6 cellular contexts compared by ENCODE assay signal in genomic region chr9:94966046-94966445, GRCh38.
DNase-seq lines count a peak whose midpoint lies in the region; ATAC-seq and TF ChIP-seq lines count a peak whose summit lies in the region.
"Not testable (repeated sequence)": the region's sequence is repeated elsewhere in the genome, so short reads cannot be mapped to it uniquely, and the experiment has no call there.

No MANE protein-coding gene starts in this region.

- peak; percentile 70 to 75 for TF ChIP-seq RAD21 in liver (IDR thresholded peaks at IDR 0.05)

- H3K9ac ChIP-seq in liver (ENCODE audit: low read depth in 1 of 2, low read length in 2 of 2), result not testable (repeated sequence)

- ATAC-seq in left lobe of liver, result not testable (repeated sequence)

- not testable (repeated sequence) for H3K9me3 ChIP-seq in liver (ENCODE audit: control insufficient read depth in 4 of 4, low read length in 3 of 4)

- H3K27ac ChIP-seq in cingulate gyrus (ENCODE audit: low read depth, low read length) (peak overlapping the region; percentile 58), liver (ENCODE audit: low read depth in 1 of 2, low read length in 2 of 2) (peak overlapping the region in 1 of 2 donors; percentile 37), temporal lobe (ENCODE audit: low read depth, low read length) (peak overlapping the region; percentile 87)

- DNase-seq in globus pallidus (ENCODE audit: low spot score) (peak; percentile 70), left lobe of liver (ENCODE audit: low spot score) (peak; percentile 63), pons (ENCODE audit: low spot score) (peak; percentile 44)

- peaks cover 1 to 36% (median 20%) of the 10 kb centered on the region in 4 donors for H3K4me1 ChIP-seq in liver (ENCODE audit: control insufficient read depth in 4 of 4, insufficient read depth in 4 of 4, low read length in 3 of 4)

- not testable (repeated sequence) for TF ChIP-seq CTCF in liver (IDR thresholded peaks at IDR 0.05; ENCODE audit: low read depth, low read length, missing input control)

- H3K27me3 ChIP-seq in liver (ENCODE audit: control insufficient read depth in 4 of 4, insufficient read depth in 4 of 4, low read length in 3 of 4), result not testable (repeated sequence)

- H3K36me3 ChIP-seq in liver (ENCODE audit: control insufficient read depth in 4 of 4, insufficient read depth in 3 of 4, low read depth in 1 of 4, low read length in 3 of 4), result not testable (repeated sequence)

- WGBS in liver, result 40% methylated on average over 3 of the region's 3 CpGs

- H3K4me3 ChIP-seq in liver (ENCODE audit: low read depth in 1 of 3, low read length in 3 of 3), result not testable (repeated sequence)

TF ChIP-seq in liver, 16 proteins besides CTCF, POLR2A, EP300 and RAD21:
- TF ChIP-seq RXRA (IDR thresholded peaks at IDR 0.05), result peak; percentile 78 to 91
- peak; percentile 81 to 93 for TF ChIP-seq HNF4A (conservative IDR thresholded peaks at IDR 0.05)
- peak; percentile 73 for TF ChIP-seq HNF4G (IDR thresholded peaks at IDR 0.05)
- TF ChIP-seq FOXA2 (IDR thresholded peaks at IDR 0.05), result peak; percentile 50
- peak; percentile 33 to 71 for TF ChIP-seq JUND (IDR thresholded peaks at IDR 0.05)
- peak; percentile 77 for TF ChIP-seq SP1 (IDR thresholded peaks at IDR 0.05)
- TF ChIP-seq, protein P1, sequence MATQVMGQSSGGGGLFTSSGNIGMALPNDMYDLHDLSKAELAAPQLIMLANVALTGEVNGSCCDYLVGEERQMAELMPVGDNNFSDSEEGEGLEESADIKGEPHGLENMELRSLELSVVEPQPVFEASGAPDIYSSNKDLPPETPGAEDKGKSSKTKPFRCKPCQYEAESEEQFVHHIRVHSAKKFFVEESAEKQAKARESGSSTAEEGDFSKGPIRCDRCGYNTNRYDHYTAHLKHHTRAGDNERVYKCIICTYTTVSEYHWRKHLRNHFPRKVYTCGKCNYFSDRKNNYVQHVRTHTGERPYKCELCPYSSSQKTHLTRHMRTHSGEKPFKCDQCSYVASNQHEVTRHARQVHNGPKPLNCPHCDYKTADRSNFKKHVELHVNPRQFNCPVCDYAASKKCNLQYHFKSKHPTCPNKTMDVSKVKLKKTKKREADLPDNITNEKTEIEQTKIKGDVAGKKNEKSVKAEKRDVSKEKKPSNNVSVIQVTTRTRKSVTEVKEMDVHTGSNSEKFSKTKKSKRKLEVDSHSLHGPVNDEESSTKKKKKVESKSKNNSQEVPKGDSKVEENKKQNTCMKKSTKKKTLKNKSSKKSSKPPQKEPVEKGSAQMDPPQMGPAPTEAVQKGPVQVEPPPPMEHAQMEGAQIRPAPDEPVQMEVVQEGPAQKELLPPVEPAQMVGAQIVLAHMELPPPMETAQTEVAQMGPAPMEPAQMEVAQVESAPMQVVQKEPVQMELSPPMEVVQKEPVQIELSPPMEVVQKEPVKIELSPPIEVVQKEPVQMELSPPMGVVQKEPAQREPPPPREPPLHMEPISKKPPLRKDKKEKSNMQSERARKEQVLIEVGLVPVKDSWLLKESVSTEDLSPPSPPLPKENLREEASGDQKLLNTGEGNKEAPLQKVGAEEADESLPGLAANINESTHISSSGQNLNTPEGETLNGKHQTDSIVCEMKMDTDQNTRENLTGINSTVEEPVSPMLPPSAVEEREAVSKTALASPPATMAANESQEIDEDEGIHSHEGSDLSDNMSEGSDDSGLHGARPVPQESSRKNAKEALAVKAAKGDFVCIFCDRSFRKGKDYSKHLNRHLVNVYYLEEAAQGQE (IDR thresholded peaks at IDR 0.05), result peak; percentile 53
- peak in 1 of 2 donors; percentile 24 for TF ChIP-seq EGR1 (IDR thresholded peaks at IDR 0.05; ENCODE audit: low read depth in 2 of 2)
- peak; percentile 85 for TF ChIP-seq ATF3 (IDR thresholded peaks at IDR 0.05)
